Comparison of ENCODE assay signal across 1 cellular context in genomic region chr1:2194898-2195673, GRCh38.
A peak's percentile ranks its signal among the peaks of the same experiment; 100 is the strongest.
TF ChIP-seq lines count a peak whose summit lies in the region.

No MANE protein-coding gene starts in this region.

TF ChIP-seq in K562, 482 proteins besides CTCF, POLR2A, EP300 and RAD21 (continued from another document and continues in another):
- TF ChIP-seq SMARCA5 (IDR thresholded peaks at IDR 0.05) (peak; percentile 49; the same call in 1 of the 2 replicates), NR2C2 (CRISPR knock-in tag; IDR thresholded peaks at IDR 0.05) (no peak), NR2C2 (tag; IDR thresholded peaks at IDR 0.05) (peak; percentile 48; the same call in 1 of the 2 replicates), ZFX (CRISPR knock-in tag; IDR thresholded peaks at IDR 0.05) (peak; percentile 77), AFF4 (CRISPR knock-in tag; IDR thresholded peaks at IDR 0.05) (peak; percentile 68; the same call in 1 of the 2 replicates), ZBTB17 (CRISPR knock-in tag; IDR thresholded peaks at IDR 0.05) (0 out of 2 replicates have a peak, but pooled peaks have one; percentile 29), ZNF592 (IDR thresholded peaks at IDR 0.05) (peak; percentile 88), BCOR (IDR thresholded peaks at IDR 0.05) (peak; percentile 63; the same call in 1 of the 2 replicates), HNRNPUL1 (IDR thresholded peaks at IDR 0.05; ENCODE audit: low read length) (no peak), DPF2 (IDR thresholded peaks at IDR 0.05) (peak; percentile 61; the same call in 1 of the 2 replicates), ZBTB40 (IDR thresholded peaks at IDR 0.05) (peak; percentile 87), ZBTB40 (CRISPR knock-in tag; IDR thresholded peaks at IDR 0.05) (no peak), LEF1 (IDR thresholded peaks at IDR 0.05) (peak; percentile 20; the same call in 1 of the 2 replicates), PHF8 (IDR thresholded peaks at IDR 0.05; ENCODE audit: borderline replicate concordance, low read length) (peak; percentile 60; the same call in 1 of the 2 replicates), RAD51 (IDR thresholded peaks at IDR 0.05; ENCODE audit: borderline replicate concordance, low read depth) (peak; percentile 34; the same call in 1 of the 2 replicates), HNRNPL (IDR thresholded peaks at IDR 0.05; ENCODE audit: low read depth, low read length) (peak; percentile 100), CREBBP (IDR thresholded peaks at IDR 0.05; ENCODE audit: low read depth, low read length) (no peak), GATAD2B (IDR thresholded peaks at IDR 0.05; ENCODE audit: borderline replicate concordance) (peak; percentile 94)
- TF ChIP-seq, protein P1, sequence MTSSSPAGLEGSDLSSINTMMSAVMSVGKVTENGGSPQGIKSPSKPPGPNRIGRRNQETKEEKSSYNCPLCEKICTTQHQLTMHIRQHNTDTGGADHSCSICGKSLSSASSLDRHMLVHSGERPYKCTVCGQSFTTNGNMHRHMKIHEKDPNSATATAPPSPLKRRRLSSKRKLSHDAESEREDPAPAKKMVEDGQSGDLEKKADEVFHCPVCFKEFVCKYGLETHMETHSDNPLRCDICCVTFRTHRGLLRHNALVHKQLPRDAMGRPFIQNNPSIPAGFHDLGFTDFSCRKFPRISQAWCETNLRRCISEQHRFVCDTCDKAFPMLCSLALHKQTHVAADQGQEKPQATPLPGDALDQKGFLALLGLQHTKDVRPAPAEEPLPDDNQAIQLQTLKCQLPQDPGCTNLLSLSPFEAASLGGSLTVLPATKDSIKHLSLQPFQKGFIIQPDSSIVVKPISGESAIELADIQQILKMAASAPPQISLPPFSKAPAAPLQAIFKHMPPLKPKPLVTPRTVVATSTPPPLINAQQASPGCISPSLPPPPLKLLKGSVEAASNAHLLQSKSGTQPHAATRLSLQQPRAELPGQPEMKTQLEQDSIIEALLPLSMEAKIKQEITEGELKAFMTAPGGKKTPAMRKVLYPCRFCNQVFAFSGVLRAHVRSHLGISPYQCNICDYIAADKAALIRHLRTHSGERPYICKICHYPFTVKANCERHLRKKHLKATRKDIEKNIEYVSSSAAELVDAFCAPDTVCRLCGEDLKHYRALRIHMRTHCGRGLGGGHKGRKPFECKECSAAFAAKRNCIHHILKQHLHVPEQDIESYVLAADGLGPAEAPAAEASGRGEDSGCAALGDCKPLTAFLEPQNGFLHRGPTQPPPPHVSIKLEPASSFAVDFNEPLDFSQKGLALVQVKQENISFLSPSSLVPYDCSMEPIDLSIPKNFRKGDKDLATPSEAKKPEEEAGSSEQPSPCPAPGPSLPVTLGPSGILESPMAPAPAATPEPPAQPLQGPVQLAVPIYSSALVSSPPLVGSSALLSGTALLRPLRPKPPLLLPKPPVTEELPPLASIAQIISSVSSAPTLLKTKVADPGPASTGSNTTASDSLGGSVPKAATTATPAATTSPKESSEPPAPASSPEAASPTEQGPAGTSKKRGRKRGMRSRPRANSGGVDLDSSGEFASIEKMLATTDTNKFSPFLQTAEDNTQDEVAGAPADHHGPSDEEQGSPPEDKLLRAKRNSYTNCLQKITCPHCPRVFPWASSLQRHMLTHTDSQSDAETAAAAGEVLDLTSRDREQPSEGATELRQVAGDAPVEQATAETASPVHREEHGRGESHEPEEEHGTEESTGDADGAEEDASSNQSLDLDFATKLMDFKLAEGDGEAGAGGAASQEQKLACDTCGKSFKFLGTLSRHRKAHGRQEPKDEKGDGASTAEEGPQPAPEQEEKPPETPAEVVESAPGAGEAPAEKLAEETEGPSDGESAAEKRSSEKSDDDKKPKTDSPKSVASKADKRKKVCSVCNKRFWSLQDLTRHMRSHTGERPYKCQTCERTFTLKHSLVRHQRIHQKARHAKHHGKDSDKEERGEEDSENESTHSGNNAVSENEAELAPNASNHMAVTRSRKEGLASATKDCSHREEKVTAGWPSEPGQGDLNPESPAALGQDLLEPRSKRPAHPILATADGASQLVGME (CRISPR knock-in tag; IDR thresholded peaks at IDR 0.05): 0 out of 2 replicates have a peak, but pooled peaks have one; percentile 16
- TF ChIP-seq, protein P2, sequence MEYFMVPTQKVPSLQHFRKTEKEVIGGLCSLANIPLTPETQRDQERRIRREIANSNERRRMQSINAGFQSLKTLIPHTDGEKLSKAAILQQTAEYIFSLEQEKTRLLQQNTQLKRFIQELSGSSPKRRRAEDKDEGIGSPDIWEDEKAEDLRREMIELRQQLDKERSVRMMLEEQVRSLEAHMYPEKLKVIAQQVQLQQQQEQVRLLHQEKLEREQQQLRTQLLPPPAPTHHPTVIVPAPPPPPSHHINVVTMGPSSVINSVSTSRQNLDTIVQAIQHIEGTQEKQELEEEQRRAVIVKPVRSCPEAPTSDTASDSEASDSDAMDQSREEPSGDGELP (CRISPR knock-in tag; IDR thresholded peaks at IDR 0.05; ENCODE audit: borderline replicate concordance): peak; percentile 81
- TF ChIP-seq, protein P3, sequence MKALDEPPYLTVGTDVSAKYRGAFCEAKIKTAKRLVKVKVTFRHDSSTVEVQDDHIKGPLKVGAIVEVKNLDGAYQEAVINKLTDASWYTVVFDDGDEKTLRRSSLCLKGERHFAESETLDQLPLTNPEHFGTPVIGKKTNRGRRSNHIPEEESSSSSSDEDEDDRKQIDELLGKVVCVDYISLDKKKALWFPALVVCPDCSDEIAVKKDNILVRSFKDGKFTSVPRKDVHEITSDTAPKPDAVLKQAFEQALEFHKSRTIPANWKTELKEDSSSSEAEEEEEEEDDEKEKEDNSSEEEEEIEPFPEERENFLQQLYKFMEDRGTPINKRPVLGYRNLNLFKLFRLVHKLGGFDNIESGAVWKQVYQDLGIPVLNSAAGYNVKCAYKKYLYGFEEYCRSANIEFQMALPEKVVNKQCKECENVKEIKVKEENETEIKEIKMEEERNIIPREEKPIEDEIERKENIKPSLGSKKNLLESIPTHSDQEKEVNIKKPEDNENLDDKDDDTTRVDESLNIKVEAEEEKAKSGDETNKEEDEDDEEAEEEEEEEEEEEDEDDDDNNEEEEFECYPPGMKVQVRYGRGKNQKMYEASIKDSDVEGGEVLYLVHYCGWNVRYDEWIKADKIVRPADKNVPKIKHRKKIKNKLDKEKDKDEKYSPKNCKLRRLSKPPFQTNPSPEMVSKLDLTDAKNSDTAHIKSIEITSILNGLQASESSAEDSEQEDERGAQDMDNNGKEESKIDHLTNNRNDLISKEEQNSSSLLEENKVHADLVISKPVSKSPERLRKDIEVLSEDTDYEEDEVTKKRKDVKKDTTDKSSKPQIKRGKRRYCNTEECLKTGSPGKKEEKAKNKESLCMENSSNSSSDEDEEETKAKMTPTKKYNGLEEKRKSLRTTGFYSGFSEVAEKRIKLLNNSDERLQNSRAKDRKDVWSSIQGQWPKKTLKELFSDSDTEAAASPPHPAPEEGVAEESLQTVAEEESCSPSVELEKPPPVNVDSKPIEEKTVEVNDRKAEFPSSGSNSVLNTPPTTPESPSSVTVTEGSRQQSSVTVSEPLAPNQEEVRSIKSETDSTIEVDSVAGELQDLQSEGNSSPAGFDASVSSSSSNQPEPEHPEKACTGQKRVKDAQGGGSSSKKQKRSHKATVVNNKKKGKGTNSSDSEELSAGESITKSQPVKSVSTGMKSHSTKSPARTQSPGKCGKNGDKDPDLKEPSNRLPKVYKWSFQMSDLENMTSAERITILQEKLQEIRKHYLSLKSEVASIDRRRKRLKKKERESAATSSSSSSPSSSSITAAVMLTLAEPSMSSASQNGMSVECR (CRISPR knock-in tag; IDR thresholded peaks at IDR 0.05): peak; percentile 29; the same call in 1 of the 2 replicates
